Comparison of ENCODE assay signal across 25 cellular contexts in the genomic region with DNA sequence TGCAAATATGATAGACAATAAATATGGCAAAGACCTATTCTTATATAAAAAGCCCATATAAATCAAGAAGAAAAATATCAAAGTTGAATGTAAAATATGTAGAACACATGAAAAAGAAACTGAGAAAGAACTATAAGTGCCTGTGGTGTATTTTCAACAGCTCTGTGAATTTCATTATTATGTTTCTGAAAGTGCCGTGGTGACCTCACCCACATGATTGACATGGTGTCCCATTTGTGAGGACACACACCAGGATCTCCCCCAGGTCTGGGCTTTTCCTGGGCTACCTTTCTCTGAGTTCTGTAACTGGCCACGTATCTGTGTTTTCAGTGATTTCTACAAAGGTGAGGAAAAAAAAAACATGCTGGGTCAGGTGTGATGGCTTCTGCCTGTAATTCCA.
"Had no signal": no experiment of that assay in that cellular context is flagged by ENCODE, and none has a peak within 500 bp of the region (broad histone marks: within the 10 kb centered on the region; RNA-seq: fewer than 3 reads in every experiment).

No MANE protein-coding gene starts in this region.

- ATAC-seq: activated CD4-positive, alpha-beta T cell treated with anti-CD3 and anti-CD28 coated beads for 36 hours; activated T-helper 17 cell treated with anti-CD3 and anti-CD28 coated beads, Interleukin-2, amount 50 U/mL, for 72 hours had no signal

- H3K4me3 ChIP-seq: Peyer's patch, SJCRH30 had no signal

- H3K36me3 ChIP-seq: Peyer's patch, SJCRH30 had no signal

- DNase-seq: activated CD4-positive, alpha-beta memory T cell treated with anti-CD3 and anti-CD28 coated beads, Interleukin-2, amount 10 ng/mL, durations not matched to agents 7 days and 5 days; activated CD4-positive, alpha-beta T cell treated with anti-CD3 and anti-CD28 coated beads for 36 hours; activated CD4-positive, alpha-beta T cell treated with anti-CD3 and anti-CD28 coated beads, Interleukin-2, amount 50 U/mL, for 1 hour; activated CD4-positive, CD25-positive, alpha-beta regulatory T cell; activated gamma-delta T cell; activated naive CD4-positive, alpha-beta T cell treated with anti-CD3 and anti-CD28 coated beads for 36 hours; activated T-cell treated with anti-CD3 and anti-CD28 coated beads for 4 hours; activated T-cell treated with anti-CD3 and anti-CD28 coated beads, Interleukin-2, amount 50 U/mL, for 48 hours; amygdala; NCI-H1092 treated with DMSO at 0.1 percent for 48 hours; NCI-H1417 treated with DMSO at 0.1 percent for 48 hours; NCI-H1694; NCI-H2029; NCI-H2107; NCI-H2171 treated with DMSO at 0.1 percent for 48 hours; NCI-H510A treated with DMSO at 0.1 percent for 48 hours; NCI-H69; Peyer's patch; Right ventricle myocardium superior; SJCRH30; SK-N-SH; T-helper 1 cell had no signal

- H3K4me1 ChIP-seq: Peyer's patch, SJCRH30 had no signal

- H3K9ac ChIP-seq: SK-N-SH had no signal

- H3K9me3 ChIP-seq: Peyer's patch, SJCRH30, SK-N-SH had no signal

- H3K27ac ChIP-seq: Peyer's patch, RWPE1, SJCRH30, VCaP had no signal

- H3K4me2 ChIP-seq: SK-N-SH had no signal

- H3K27me3 ChIP-seq: Peyer's patch, SJCRH30 had no signal
